Comparison of ENCODE assay signal across 8 cellular contexts in genomic region chr11:34274712-34275398, GRCh38.
DNase-seq lines count a peak whose midpoint lies in the region; ATAC-seq and TF ChIP-seq lines count a peak whose summit lies in the region.

No MANE protein-coding gene starts in this region.

- TF ChIP-seq CTCF in foreskin keratinocyte (conservative IDR thresholded peaks at IDR 0.05), result no peak

- H3K27ac ChIP-seq in SJCRH30 (no peak overlapping the region), foreskin keratinocyte (peak overlapping the region; percentile 23)

- no peaks in the 10 kb centered on the region for H3K36me3 ChIP-seq in SJCRH30

- H3K4me3 ChIP-seq in SJCRH30, result no peak overlapping the region

- H3K9me3 ChIP-seq in SJCRH30 (replicated peaks), result no peaks in the 10 kb centered on the region

- H3K27me3 ChIP-seq in SJCRH30 (no peaks in the 10 kb centered on the region), foreskin keratinocyte (no peaks in the 10 kb centered on the region)

- ATAC-seq in foreskin keratinocyte, result peak; percentile 98
- ATAC-seq in HG03025 (IDR thresholded peaks at IDR 0.05; ENCODE audit: low FRiP score, unreplicated experiment), result no peak
- no peak for ATAC-seq in HG03439 (IDR thresholded peaks at IDR 0.05; ENCODE audit: unreplicated experiment)
- ATAC-seq in GM18907 (IDR thresholded peaks at IDR 0.05; ENCODE audit: unreplicated experiment), result no peak
- ATAC-seq in HG03135 (IDR thresholded peaks at IDR 0.05; ENCODE audit: unreplicated experiment), result no peak

- intact Hi-C loops in posterior cingulate gyrus (cut with DNase I), result no loop called here

- peak; percentile 37 for DNase-seq in COLO668 (lab: John Stamatoyannopoulos, UW; ENCODE audit: unreplicated experiment)
- DNase-seq in SJCRH30, result peak; percentile 11 to 15
- peak; percentile 96 to 98 for DNase-seq in foreskin keratinocyte
- DNase-seq in posterior cingulate gyrus, result peak; percentile 35 to 93 (median 60)

- no peaks in the 10 kb centered on the region for H3K4me1 ChIP-seq in SJCRH30
- H3K4me1 ChIP-seq in foreskin keratinocyte, result peaks cover 7% of the 10 kb centered on the region

Comparison
In these comparisons a context has a peak if more than half of its experiments do, and no peak if none do; other contexts are left out.
1. DNase-seq: peak in every context shown above with its lines; median percentile 97 in foreskin keratinocyte; 60 in posterior cingulate gyrus; 37 in COLO668; 13 in SJCRH30.